Comparison of ENCODE assay signal across 1 cellular context in the genomic region with DNA sequence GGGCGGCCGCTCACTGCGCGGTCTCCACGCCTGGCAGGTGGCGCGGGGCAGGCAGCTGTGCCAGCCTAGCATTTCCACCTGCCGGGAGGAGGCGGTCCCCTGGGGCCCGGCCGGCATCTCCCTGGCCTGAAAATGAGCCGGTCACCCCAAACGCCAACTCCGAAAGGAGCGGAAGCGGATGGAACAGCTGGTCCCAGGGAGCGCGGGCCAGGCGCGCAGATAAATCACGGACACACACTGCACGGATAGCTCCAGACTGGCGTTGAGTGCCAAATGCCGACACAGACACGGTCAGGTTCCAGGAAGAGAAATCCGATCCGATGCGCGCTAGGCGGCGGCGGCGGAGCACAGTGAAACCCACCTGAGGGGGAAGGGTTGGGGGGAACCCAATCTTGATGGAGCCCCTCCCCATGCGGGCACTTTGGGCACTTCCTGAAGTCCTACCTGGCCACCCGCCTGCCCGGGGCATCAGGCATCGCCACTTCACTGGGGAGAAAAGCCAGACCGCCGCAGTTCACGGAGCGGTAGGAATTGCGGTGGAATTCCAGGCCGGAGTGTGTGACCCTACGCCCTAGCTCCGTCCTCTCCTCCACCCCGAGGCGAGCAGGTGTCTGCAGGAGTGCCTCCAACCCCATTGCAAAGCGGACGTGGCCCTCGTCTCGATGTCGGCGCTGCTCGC.
TF ChIP-seq lines count a peak whose summit lies in the region.

No MANE protein-coding gene starts in this region.

TF ChIP-seq in SK-N-SH, 30 proteins besides CTCF, POLR2A, EP300 and RAD21 (continued from another document):
- TF ChIP-seq TCF12 (IDR thresholded peaks at IDR 0.05) = no peak
- no peak for TF ChIP-seq GABPA (IDR thresholded peaks at IDR 0.05; ENCODE audit: low read depth)
